ENCODE assay signal across 22 cellular contexts in the genomic region with DNA sequence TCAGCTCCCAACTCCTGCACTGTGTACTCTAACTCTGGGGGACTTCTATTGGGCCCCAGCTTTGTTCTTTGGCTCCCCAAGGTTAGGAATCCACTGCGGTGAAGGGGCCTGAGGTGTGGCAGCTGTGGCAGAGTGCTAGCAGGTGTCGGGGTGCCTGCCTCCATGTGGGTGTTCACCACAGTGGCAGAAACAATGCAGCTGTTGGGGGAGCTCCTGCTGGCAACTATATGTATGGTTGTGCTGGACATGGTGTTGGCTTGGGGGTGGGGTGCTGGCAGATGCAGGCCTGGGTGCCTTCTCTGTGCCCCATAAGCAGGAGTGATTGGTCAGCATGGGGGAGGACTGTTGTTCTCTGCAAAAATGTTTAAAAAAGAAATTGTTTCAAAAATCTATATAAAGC.
"Had no signal": no experiment of that assay in that cellular context is flagged by ENCODE, and none has a peak within 500 bp of the region (broad histone marks: within the 10 kb centered on the region; RNA-seq: fewer than 3 reads in every experiment).

No MANE protein-coding gene starts in this region.

- H3K27ac Mint-ChIP-seq: endodermal cell, mesothelial cell of epicardium, nephron, neural progenitor cell had no signal

- H3K4me3 Mint-ChIP-seq: endodermal cell; mesothelial cell of epicardium; naive B cell; nephron; neural progenitor cell; stimulated activated naive CD8-positive, alpha-beta T cell treated with anti-CD3 and anti-CD28 coated beads, Interleukin-15, amount 100 ng/mL, for 72 hours had no signal

- H3K27me3 Mint-ChIP-seq: naive B cell; stimulated activated naive CD8-positive, alpha-beta T cell treated with anti-CD3 and anti-CD28 coated beads, Interleukin-15, amount 100 ng/mL, for 72 hours had no signal

- H3K4me1 Mint-ChIP-seq: endodermal cell, mesothelial cell of epicardium, nephron, neural progenitor cell had no signal

- DNase-seq: dorsolateral prefrontal cortex; effector CD4-positive, alpha-beta T cell; endodermal cell; foreskin fibroblast; gastrocnemius medialis; head of caudate nucleus; mesenchymal stem cell; mucosa of descending colon; naive B cell; stimulated activated CD4-positive, alpha-beta T cell treated with anti-CD3 and anti-CD28 coated beads, Interleukin-12 subunit alpha, Interleukin-12 subunit beta, amount 100 ng/mL, for 4 hours; stimulated activated CD4-positive, alpha-beta T cell treated with anti-CD3 and anti-CD28 coated beads, Interleukin-1b, Interleukin-23, amount 100 ng/mL, for 48 hours; stimulated activated CD4-positive, alpha-beta T cell treated with anti-CD3 and anti-CD28 coated beads, Interleukin-4, amount 100 ng/mL, for 1 hour; stimulated activated CD8-positive, alpha-beta memory T cell treated with anti-CD3 and anti-CD28 coated beads, Interleukin-4, amount 100 ng/mL, for 48 hours; stimulated activated naive CD8-positive, alpha-beta T cell treated with anti-CD3 and anti-CD28 coated beads, Interleukin-15, amount 100 ng/mL, for 72 hours; transverse colon; upper lobe of right lung had no signal

- ATAC-seq: esophagus mucosa, gastrocnemius medialis, left lobe of liver, mucosa of descending colon, sciatic nerve, upper lobe of right lung had no signal
